ENCODE assay signal across 1 cellular context in genomic region chr11:12089473-12089872, GRCh38.
TF ChIP-seq lines count a peak whose summit lies in the region.

No MANE protein-coding gene starts in this region.

TF ChIP-seq in A549, 52 proteins besides CTCF, POLR2A, EP300 and RAD21 (continued from another document):
- no peak for TF ChIP-seq HDAC2 (IDR thresholded peaks at IDR 0.05)
TF ChIP-seq in A549: peak in this region for 0.
